1 cellular context compared by ENCODE assay signal in genomic region chr20:47357296-47358051, GRCh38.
TF ChIP-seq lines count a peak whose summit lies in the region.

No MANE protein-coding gene starts in this region.

TF ChIP-seq in HepG2, 621 proteins besides CTCF, POLR2A, EP300 and RAD21 (continued from another document and continues in another):
- TF ChIP-seq NFAT5 (CRISPR knock-in tag; IDR thresholded peaks at IDR 0.05) (peak; percentile 100), ZNF543 (CRISPR knock-in tag; IDR thresholded peaks at IDR 0.05) (peak; percentile 98), ZNF652 (CRISPR knock-in tag; IDR thresholded peaks at IDR 0.05; ENCODE audit: borderline replicate concordance, low read depth) (peak; percentile 100), GRHL1 (CRISPR knock-in tag; conservative IDR thresholded peaks at IDR 0.05) (no peak), ZSCAN30 (CRISPR knock-in tag; IDR thresholded peaks at IDR 0.05) (peak; percentile 98), ZNF414 (CRISPR knock-in tag; IDR thresholded peaks at IDR 0.05) (peak; percentile 83; the same call in 1 of the 2 replicates), HOXA9 (CRISPR knock-in tag; IDR thresholded peaks at IDR 0.05; ENCODE audit: borderline replicate concordance) (peak; percentile 94), THRA (CRISPR knock-in tag; IDR thresholded peaks at IDR 0.05; ENCODE audit: borderline replicate concordance) (peak; percentile 92), ZNF629 (CRISPR knock-in tag; conservative IDR thresholded peaks at IDR 0.05) (peak; percentile 79), IRX3 (CRISPR knock-in tag; IDR thresholded peaks at IDR 0.05; ENCODE audit: borderline replicate concordance, low read depth) (peak; percentile 83; the same call in 1 of the 2 replicates), ZNF747 (CRISPR knock-in tag; IDR thresholded peaks at IDR 0.05; ENCODE audit: borderline replicate concordance) (peak; percentile 83), ZNF101 (CRISPR knock-in tag; IDR thresholded peaks at IDR 0.05; ENCODE audit: borderline replicate concordance, low read depth) (no peak), PLRG1 (conservative IDR thresholded peaks at IDR 0.05) (no peak), ISL2 (CRISPR knock-in tag; IDR thresholded peaks at IDR 0.05) (peak; percentile 97), SIX4 (CRISPR knock-in tag; IDR thresholded peaks at IDR 0.05) (peak; percentile 87), ZNF598 (CRISPR knock-in tag; IDR thresholded peaks at IDR 0.05; ENCODE audit: borderline replicate concordance) (peak; percentile 78; the same call in 1 of the 2 replicates), U2AF2 (IDR thresholded peaks at IDR 0.05; ENCODE audit: low read depth, low read length) (0 out of 2 replicates have a peak, but pooled peaks have one; percentile 55), NKX3-1 (CRISPR knock-in tag; IDR thresholded peaks at IDR 0.05) (peak; percentile 97), HNRNPUL1 (IDR thresholded peaks at IDR 0.05; ENCODE audit: low read depth, low read length) (no peak), ZBTB26 (CRISPR knock-in tag; IDR thresholded peaks at IDR 0.05; ENCODE audit: borderline replicate concordance) (peak; percentile 96), SRSF4 (IDR thresholded peaks at IDR 0.05; ENCODE audit: low read depth, low read length, poor library complexity, severe bottlenecking) (no peak), MIER3 (CRISPR knock-in tag; IDR thresholded peaks at IDR 0.05; ENCODE audit: borderline replicate concordance) (peak; percentile 100), CEBPZ (IDR thresholded peaks at IDR 0.05; ENCODE audit: low read length) (no peak), MXD1 (CRISPR knock-in tag; IDR thresholded peaks at IDR 0.05) (no peak), ATRX (CRISPR knock-in tag; IDR thresholded peaks at IDR 0.05; ENCODE audit: borderline replicate concordance) (no peak), FOXK1 (CRISPR knock-in tag; IDR thresholded peaks at IDR 0.05; ENCODE audit: borderline replicate concordance, low read depth) (peak; percentile 94), ZNF792 (CRISPR knock-in tag; IDR thresholded peaks at IDR 0.05) (peak; percentile 99), SOX5 (CRISPR knock-in tag; IDR thresholded peaks at IDR 0.05; ENCODE audit: borderline replicate concordance) (peak; percentile 93), TCF12 (IDR thresholded peaks at IDR 0.05) (no peak), TCF12 (CRISPR knock-in tag; IDR thresholded peaks at IDR 0.05) (peak; percentile 84; the same call in 1 of the 2 replicates), STAT6 (CRISPR knock-in tag; IDR thresholded peaks at IDR 0.05; ENCODE audit: borderline replicate concordance) (no peak; the same call in 1 of the 2 replicates), KDM4B (CRISPR knock-in tag; IDR thresholded peaks at IDR 0.05) (peak; percentile 99), ZNF367 (CRISPR knock-in tag; IDR thresholded peaks at IDR 0.05; ENCODE audit: borderline replicate concordance) (peak; percentile 98), RORA (CRISPR knock-in tag; IDR thresholded peaks at IDR 0.05) (no peak), FOXC1 (CRISPR knock-in tag; IDR thresholded peaks at IDR 0.05; ENCODE audit: borderline replicate concordance) (peak; percentile 98), HNRNPK (IDR thresholded peaks at IDR 0.05; ENCODE audit: low read depth, low read length, poor library complexity, severe bottlenecking) (peak; percentile 50), GTF3A (CRISPR knock-in tag; conservative IDR thresholded peaks at IDR 0.05) (peak; percentile 95), ZNF761 (CRISPR knock-in tag; conservative IDR thresholded peaks at IDR 0.05) (0 out of 2 replicates have a peak, but pooled peaks have one; percentile 75), ZSCAN31 (CRISPR knock-in tag; IDR thresholded peaks at IDR 0.05; ENCODE audit: low read depth) (peak; percentile 90)
